10 cellular contexts compared by ENCODE assay signal in the genomic region with DNA sequence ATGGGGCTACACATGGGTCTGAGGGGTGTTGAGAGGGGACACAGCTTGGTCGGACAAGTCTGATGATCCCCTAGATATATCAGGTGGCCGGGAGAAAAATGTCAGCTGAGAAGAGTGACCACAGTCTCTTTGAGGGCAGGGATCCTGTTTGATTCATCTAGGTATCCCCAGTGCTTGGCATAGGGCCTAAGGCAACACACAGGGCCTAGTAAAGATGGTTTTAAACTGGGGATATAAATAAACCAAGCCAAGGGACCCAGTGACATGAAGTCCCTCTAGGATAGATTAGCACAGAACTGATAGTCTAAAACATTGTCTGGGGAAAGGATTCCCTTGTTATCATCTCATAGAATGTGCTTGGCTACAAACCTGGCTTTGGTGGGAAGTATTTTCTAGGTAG. TPM values are rescaled to one million over a fixed set of nuclear protein-coding genes. Genes with fewer than 3 reads are reported as not detected.
DNase-seq lines count a peak whose midpoint lies in the region; ATAC-seq and TF ChIP-seq lines count a peak whose summit lies in the region.
"Had no signal": no experiment of that assay in that cellular context is flagged by ENCODE, and none has a peak within 500 bp of the region (broad histone marks: within the 10 kb centered on the region; RNA-seq: fewer than 3 reads in every experiment).

No MANE protein-coding gene starts in this region.

- H3K36me3 ChIP-seq in PC-3 (ENCODE audit: low read depth, low read length) (no peaks in the 10 kb centered on the region), endodermal cell (ENCODE audit: control insufficient read depth, insufficient read depth, low read length) (peaks cover 21% of the 10 kb centered on the region), psoas muscle (ENCODE audit: insufficient read depth in 1 of 2, low read depth in 1 of 2) (peaks cover 4 to 22% of the 10 kb centered on the region in 2 donors)

- peak overlapping the region; percentile 94 for H3K4me3 Mint-ChIP-seq in activated CD4-positive, alpha-beta T cell treated with anti-CD3 and anti-CD28 coated beads, Interleukin-2, amount 10 ng/mL, durations not matched to agents 7 days and 5 days
- H3K4me3 Mint-ChIP-seq in endodermal cell = peak overlapping the region; percentile 98

- H3K9ac ChIP-seq in PC-3 (ENCODE audit: low read length) (no peak overlapping the region), endodermal cell (ENCODE audit: extremely low read depth, low read length, poor library complexity, severe bottlenecking) (no peak overlapping the region)

- H3K4me1 ChIP-seq in PC-3 (ENCODE audit: insufficient read depth, low read length) (peaks cover 18% of the 10 kb centered on the region), endodermal cell (ENCODE audit: control insufficient read depth, insufficient read depth, low read length) (no peaks in the 10 kb centered on the region), psoas muscle (peaks cover 17% of the 10 kb centered on the region)

- BruUV-seq in PC-3 (replicated peaks; lab: Mats Ljungman, UMichigan) = no TSS peak

- CTCF ChIA-PET in activated CD4-positive, alpha-beta T cell treated with anti-CD3 and anti-CD28 coated beads, Interleukin-2, amount 10 ng/mL, durations not matched to agents 7 days and 5 days (lab: Charles Lee) = no interaction called here
- CTCF ChIA-PET in PC-3 (lab: Charles Lee) = no interaction called here

- TF ChIP-seq CTCF in PC-3 (conservative IDR thresholded peaks at IDR 0.05; ENCODE audit: low read depth, low read length) (no peak), endodermal cell (conservative IDR thresholded peaks at IDR 0.05) (no peak), psoas muscle (IDR thresholded peaks at IDR 0.05) (no peak)

- 88 to 93% methylated on average over 2 of the region's 2 CpGs for WGBS in endodermal cell (ENCODE audit: insufficient coverage in 1 of 2, insufficient read length in 1 of 2), 2 experiments
- 43 to 68% (median 47%) methylated on average over 2 of the region's 2 CpGs for WGBS in psoas muscle, 3 donors

- H3K4me1 Mint-ChIP-seq in activated CD4-positive, alpha-beta T cell treated with anti-CD3 and anti-CD28 coated beads, Interleukin-2, amount 10 ng/mL, durations not matched to agents 7 days and 5 days = peaks cover 26% of the 10 kb centered on the region
- peaks cover 15% of the 10 kb centered on the region for H3K4me1 Mint-ChIP-seq in endodermal cell

- POLR2A ChIA-PET in activated CD4-positive, alpha-beta T cell treated with anti-CD3 and anti-CD28 coated beads, Interleukin-2, amount 10 ng/mL, durations not matched to agents 7 days and 5 days (lab: Charles Lee) = no interaction called here
- POLR2A ChIA-PET in PC-3 (lab: Charles Lee; ENCODE audit: unreplicated experiment) = no interaction called here

- no peaks in the 10 kb centered on the region for H4K20me1 ChIP-seq in PC-3 (ENCODE audit: low read length)

- H3K27ac Mint-ChIP-seq in activated CD4-positive, alpha-beta T cell treated with anti-CD3 and anti-CD28 coated beads, Interleukin-2, amount 10 ng/mL, durations not matched to agents 7 days and 5 days = peak overlapping the region; percentile 96
- no peak overlapping the region for H3K27ac Mint-ChIP-seq in endodermal cell

- H3K9me3 Mint-ChIP-seq in activated CD4-positive, alpha-beta T cell treated with anti-CD3 and anti-CD28 coated beads, Interleukin-2, amount 10 ng/mL, durations not matched to agents 7 days and 5 days = no peaks in the 10 kb centered on the region
- H3K9me3 Mint-ChIP-seq in endodermal cell = no peaks in the 10 kb centered on the region

- peaks cover 4% of the 10 kb centered on the region for H3K27me3 Mint-ChIP-seq in activated CD4-positive, alpha-beta T cell treated with anti-CD3 and anti-CD28 coated beads, Interleukin-2, amount 10 ng/mL, durations not matched to agents 7 days and 5 days
- H3K27me3 Mint-ChIP-seq in endodermal cell (ENCODE audit: insufficient read depth) = no peaks in the 10 kb centered on the region

- intact Hi-C loops in PC-3 (cut with micrococcal nuclease) = loop anchor here (5.0 to 10.0 kb wide), 5 partner anchors 93 to 326 kb away; partner anchors contain the start of gene MRTFB
- intact Hi-C loops in psoas muscle (cut with DNase I) = loop anchor here (5.0 to 10.0 kb wide), 6 partner anchors 151 to 603 kb away; partner anchors contain the start of gene MRTFB (in 2 of the 2)

- no peak overlapping the region for H3K27ac ChIP-seq in PC-3 (ENCODE audit: low read length)
- no peak overlapping the region for H3K27ac ChIP-seq in endodermal cell (ENCODE audit: low read depth, low read length)
- H3K27ac ChIP-seq in psoas muscle = peak overlapping the region; percentile 17

- H3F3A ChIP-seq in PC-3 (ENCODE audit: low read length, unreplicated experiment) = no peaks in the 10 kb centered on the region

- DNase-seq in activated CD4-positive, alpha-beta T cell treated with anti-CD3 and anti-CD28 coated beads, Interleukin-2, amount 10 ng/mL, durations not matched to agents 7 days and 5 days = no peak
- no peak for DNase-seq in activated CD4-positive, alpha-beta T cell treated with anti-CD3 and anti-CD28 coated beads, Interleukin-2, amount 50 U/mL, for 48 hours
- no peak for DNase-seq in PC-3
- DNase-seq in endodermal cell = no peak
- DNase-seq in psoas muscle = no peak
- no peak for DNase-seq in H4 (ENCODE audit: low spot score)
- DNase-seq in effector CD8-positive, alpha-beta T cell (lab: John Stamatoyannopoulos, UW) = no peak
- no peak for DNase-seq in GM03348 (ENCODE audit: low spot score)
- DNase-seq: cerebellar nuclear complex, NCI-H524 had no signal

- peaks cover 9% of the 10 kb centered on the region for H3K36me3 Mint-ChIP-seq in activated CD4-positive, alpha-beta T cell treated with anti-CD3 and anti-CD28 coated beads, Interleukin-2, amount 10 ng/mL, durations not matched to agents 7 days and 5 days (ENCODE audit: low read depth)
- H3K36me3 Mint-ChIP-seq in endodermal cell (ENCODE audit: low read depth) = peaks cover 8% of the 10 kb centered on the region

- H3K79me2 ChIP-seq in PC-3 (ENCODE audit: low read length) = peaks cover 10% of the 10 kb centered on the region

- H3K4me2 ChIP-seq in PC-3 (ENCODE audit: low read length) = peak overlapping the region; percentile 97

- no peak for ATAC-seq in PC-3
- no peak for ATAC-seq in psoas muscle

- H3K4me3 ChIP-seq in PC-3 (ENCODE audit: low read length) (no peak overlapping the region), endodermal cell (ENCODE audit: low read length) (peak overlapping the region; percentile 95), psoas muscle (peak overlapping the region; percentile 96)

- H3K9me3 ChIP-seq in PC-3 (ENCODE audit: low read length) = no peaks in the 10 kb centered on the region
- H3K9me3 ChIP-seq in endodermal cell (ENCODE audit: control insufficient read depth, low read length) = no peaks in the 10 kb centered on the region
- no peaks in the 10 kb centered on the region for H3K9me3 ChIP-seq in psoas muscle

- no peak overlapping the region for H2AFZ ChIP-seq in PC-3 (ENCODE audit: low read length)

- no peaks in the 10 kb centered on the region for H3K9me2 ChIP-seq in PC-3 (replicated peaks; ENCODE audit: low read length)

- H3K27me3 ChIP-seq in PC-3 (ENCODE audit: low read length) = no peaks in the 10 kb centered on the region
- no peaks in the 10 kb centered on the region for H3K27me3 ChIP-seq in endodermal cell (ENCODE audit: control insufficient read depth, insufficient read depth, low read length, poor library complexity, severe bottlenecking)
- H3K27me3 ChIP-seq in psoas muscle (ENCODE audit: insufficient read depth in 3 of 3, low read length in 2 of 3) = no peaks in the 10 kb centered on the region

RNA-seq across cellular contexts. Expression of gene ERCC4, which starts 1.4 kb away (rescaled TPM):
- 10 to 100 TPM in 1 of 2 experiments, 1 to 10 TPM in 1; 9.4 to 12.3 TPM for total RNA-seq in activated CD4-positive, alpha-beta T cell treated with anti-CD3 and anti-CD28 coated beads, Interleukin-2, amount 10 ng/mL, durations not matched to agents 7 days and 5 days
- total RNA-seq in PC-3 (2014; rRNA removed) (3.2 and 4.9 TPM in 2 replicates), endodermal cell (10 to 100 TPM; 12.9 to 18.2 TPM), psoas muscle (10 to 100 TPM in 1 of 4 donors, 1 to 10 TPM in 3; 6.8 to 10.8 (median 8.8) TPM)
- 11.5 TPM for polyA plus RNA-seq in endodermal cell (2013, experiment 1 of 2)
- polyA plus RNA-seq in endodermal cell (2013, experiment 2 of 2) = 12.5 TPM
- polyA plus RNA-seq in psoas muscle = 1 to 10 TPM; 2.4 to 8.7 (median 2.5) TPM
- total RNA-seq in H4 (2014; rRNA removed; shearing (Covaris generic)) = 4.3 and 5.8 TPM in 2 replicates
